19 cellular contexts compared by ENCODE assay signal in genomic region chr14:54316652-54317051, GRCh38.
DNase-seq lines count a peak whose midpoint lies in the region; ATAC-seq, FAIRE-seq and TF ChIP-seq lines count a peak whose summit lies in the region.
"Had no signal": no experiment of that assay in that cellular context is flagged by ENCODE, and none has a peak within 500 bp of the region (broad histone marks: within the 10 kb centered on the region; RNA-seq: fewer than 3 reads in every experiment).

No MANE protein-coding gene starts in this region.

- H3K56ac ChIP-seq in H1 (replicated peaks; ENCODE audit: insufficient read length, low read depth, low read length): no peak overlapping the region

- TF ChIP-seq RAD21 in H1 (IDR thresholded peaks at IDR 0.05 in 1 of 2, conservative IDR thresholded peaks at IDR 0.05 in 1 of 2; ENCODE audit: low read depth in 2 of 2, low read length in 2 of 2): no peak

- no peak overlapping the region for H2AK5ac ChIP-seq in H1 (ENCODE audit: low read depth, low read length)

- H2BK5ac ChIP-seq in H1 (ENCODE audit: low read depth, low read length): no peak overlapping the region

- TF ChIP-seq POLR2A in H1 (IDR thresholded peaks at IDR 0.05; ENCODE audit: control extremely low read depth in 1 of 2, low read depth in 2 of 2, low read length in 2 of 2): no peak

- H2BK15ac ChIP-seq in H1 (ENCODE audit: low read length): no peak overlapping the region

- no peak; the same call in 2 of the 3 replicates for ATAC-seq in GM23338
- ATAC-seq: GM12878 had no signal

- H3K9ac ChIP-seq in H1 (replicated peaks in 1 of 4; ENCODE audit: extremely low read depth in 1 of 4, low read depth in 3 of 4, low read length in 3 of 4): no peak overlapping the region

- H3K9me2 ChIP-seq in GM23338 (ENCODE audit: insufficient read depth): no peaks in the 10 kb centered on the region

- no peak overlapping the region for H3K18ac ChIP-seq in H1 (ENCODE audit: extremely low read depth, low read length)

- H3K36me3 Mint-ChIP-seq in GM23338 (ENCODE audit: low read depth) (no peaks in the 10 kb centered on the region), nephron progenitor cell (ENCODE audit: low read depth) (no peaks in the 10 kb centered on the region)
- H3K36me3 Mint-ChIP-seq: CD14-positive monocyte; CD8-positive, alpha-beta memory T cell had no signal

- no peaks in the 10 kb centered on the region for H3K79me1 ChIP-seq in H1 (ENCODE audit: low read depth, low read length)

- H3K27ac ChIP-seq in GM23338 (ENCODE audit: low read depth) (no peak overlapping the region), H1 (ENCODE audit: low read depth, low read length) (no peak overlapping the region)

- H2BK120ac ChIP-seq in H1 (replicated peaks; ENCODE audit: low read depth, low read length): no peak overlapping the region

- H3K4me3 Mint-ChIP-seq in GM23338 (no peak overlapping the region), nephron progenitor cell (no peak overlapping the region)
- H3K4me3 Mint-ChIP-seq: CD14-positive monocyte; CD4-positive, alpha-beta T cell; CD8-positive, alpha-beta memory T cell had no signal

- POLR2A ChIA-PET in H1 (lab: Charles Lee; ENCODE audit: partially characterized antibody): no interaction called here

- H3K27me3 Mint-ChIP-seq in GM23338 (ENCODE audit: insufficient read depth, low read depth, poor library complexity): peaks cover 2% of the 10 kb centered on the region
- peaks cover 9% of the 10 kb centered on the region for H3K27me3 Mint-ChIP-seq in nephron progenitor cell (ENCODE audit: low read depth, poor library complexity)

- no peak overlapping the region for H3K4ac ChIP-seq in H1 (replicated peaks; ENCODE audit: insufficient read length, low read depth, low read length)

- no peaks in the 10 kb centered on the region for H3F3A ChIP-seq in GM23338 (replicated peaks; ENCODE audit: low read depth)

- DNase-seq in GM23338 (ENCODE audit: low spot score): no peak
- no peak for DNase-seq in H1 (ENCODE audit: low read depth in 1 of 2, low spot score in 2 of 2)
- no peak for DNase-seq in nephron progenitor cell
- no peak for DNase-seq in midbrain (lab: John Stamatoyannopoulos, UW)
- no peak for DNase-seq in MG63
- no peak for DNase-seq in SW480 (ENCODE audit: low spot score)
- DNase-seq: CD4-positive, alpha-beta T cell; CD8-positive, alpha-beta memory T cell; DMS 273 treated with DMSO at 0.1 percent for 48 hours; DMS79; EL; GDM1; GOT3; H7; HCEC 1CT had no signal

- H4K8ac ChIP-seq in H1 (ENCODE audit: extremely low read depth, insufficient read depth, low read length): 0 out of 2 replicates have a peak overlapping the region, but pooled peaks have one; percentile 29

- no peak for FAIRE-seq in H1 (lab: Jason Lieb, UNC)
- FAIRE-seq: D721Med, GM12878, GM18507 had no signal

- H3K4me1 ChIP-seq in GM23338 (ENCODE audit: insufficient read depth): no peaks in the 10 kb centered on the region; the same call in 1 of the 2 replicates
- no peaks in the 10 kb centered on the region for H3K4me1 ChIP-seq in H1 (replicated peaks in 1 of 4; ENCODE audit: control insufficient read depth in 3 of 4, insufficient read depth in 4 of 4, low read length in 3 of 4)

- no peak for TF ChIP-seq EP300 in H1 (IDR thresholded peaks at IDR 0.05; ENCODE audit: borderline replicate concordance in 1 of 2, low read depth in 2 of 2, low read length in 2 of 2)

- no peaks in the 10 kb centered on the region for H3K9me3 ChIP-seq in H1 (ENCODE audit: insufficient read depth in 2 of 2, low read depth in 1 of 2, low read length in 1 of 2)
- H3K9me3 ChIP-seq in MG63: no peaks in the 10 kb centered on the region

- H3K27ac Mint-ChIP-seq in GM23338: no peak overlapping the region
- H3K27ac Mint-ChIP-seq in nephron progenitor cell: peak overlapping the region; percentile 82
- H3K27ac Mint-ChIP-seq: CD4-positive, alpha-beta T cell had no signal

- H2BK12ac ChIP-seq in H1 (ENCODE audit: low read depth, low read length): no peak overlapping the region

- H3K9me3 Mint-ChIP-seq in GM23338: no peaks in the 10 kb centered on the region
- no peaks in the 10 kb centered on the region for H3K9me3 Mint-ChIP-seq in nephron progenitor cell
- H3K9me3 Mint-ChIP-seq: CD14-positive monocyte; CD4-positive, alpha-beta T cell; CD8-positive, alpha-beta memory T cell had no signal

- no peaks in the 10 kb centered on the region for H3K36me3 ChIP-seq in GM23338 (ENCODE audit: insufficient read depth)
- no peaks in the 10 kb centered on the region for H3K36me3 ChIP-seq in H1 (ENCODE audit: control insufficient read depth in 2 of 4, insufficient read depth in 4 of 4, low read length in 3 of 4)
- H3K36me3 ChIP-seq in MG63: no peaks in the 10 kb centered on the region

- no peak for TF ChIP-seq CTCF in GM23338 (conservative IDR thresholded peaks at IDR 0.05; ENCODE audit: low read depth in 2 of 2)
- TF ChIP-seq CTCF in H1 (IDR thresholded peaks at IDR 0.05; ENCODE audit: control extremely low read depth in 1 of 3, insufficient read depth in 1 of 3, low read depth in 1 of 3, low read length in 3 of 3): no peak
- no peak for TF ChIP-seq CTCF in nephron progenitor cell (IDR thresholded peaks at IDR 0.05)

- H4K5ac ChIP-seq in H1 (ENCODE audit: insufficient read length, low read depth, low read length): no peak overlapping the region

- no peaks in the 10 kb centered on the region for H3K23me2 ChIP-seq in H1 (ENCODE audit: low read depth, low read length)

- no peaks in the 10 kb centered on the region for H3K4me1 Mint-ChIP-seq in GM23338
- peaks cover 76% of the 10 kb centered on the region for H3K4me1 Mint-ChIP-seq in nephron progenitor cell
- H3K4me1 Mint-ChIP-seq: CD14-positive monocyte; CD8-positive, alpha-beta memory T cell had no signal

- H2BK20ac ChIP-seq in H1 (ENCODE audit: low read length): no peak overlapping the region

- H3K4me3 ChIP-seq in GM23338 (no peak overlapping the region), H1 (ENCODE audit: extremely low read depth in 1 of 4, insufficient read depth in 2 of 4, low read depth in 3 of 4, low read length in 4 of 4) (no peak overlapping the region), MG63 (no peak overlapping the region)
- H3K4me3 ChIP-seq: GM12878 had no signal

- 96% methylated on average over 10 of the region's 10 CpGs; no CpG with 5 or more reads in 1 of the 2 experiments for WGBS in H1 (ENCODE audit: extremely low coverage in 1 of 2, insufficient coverage in 1 of 2, insufficient read length in 1 of 2, insufficient replicate concordance in 2 of 2, low coverage in 1 of 2, low lambda C conversion rate in 2 of 2, missing lambda C conversion rate in 1 of 2), 2 experiments

- no peak overlapping the region for H3K23ac ChIP-seq in H1 (ENCODE audit: insufficient read length)

- no peak overlapping the region for H3K4me2 ChIP-seq in GM23338
- H3K4me2 ChIP-seq in H1 (ENCODE audit: insufficient read depth in 1 of 2, low read depth in 2 of 2, low read length in 2 of 2): no peak overlapping the region

- H2AFZ ChIP-seq in GM23338 (0 out of 2 replicates have a peak overlapping the region, but pooled peaks have one; percentile 59), H1 (ENCODE audit: low read length) (no peak overlapping the region)

- H3K27me3 ChIP-seq in GM23338 (ENCODE audit: insufficient read depth) (no peaks in the 10 kb centered on the region), H1 (replicated peaks in 1 of 4; ENCODE audit: control insufficient read depth in 3 of 4, extremely low read depth in 1 of 4, insufficient read depth in 3 of 4, low read length in 3 of 4) (no peaks in the 10 kb centered on the region; a peak in 1 of 7 replicates), MG63 (no peaks in the 10 kb centered on the region)

- H4K20me1 ChIP-seq in GM23338 (replicated peaks; ENCODE audit: insufficient read depth) (no peaks in the 10 kb centered on the region), H1 (replicated peaks in 1 of 2; ENCODE audit: control insufficient read depth in 1 of 2, insufficient read depth in 2 of 2, low read length in 2 of 2) (no peaks in the 10 kb centered on the region)

- H4K91ac ChIP-seq in H1 (replicated peaks; ENCODE audit: insufficient read length, low read length): no peak overlapping the region

- no peaks in the 10 kb centered on the region for H3K79me2 ChIP-seq in GM23338 (replicated peaks; ENCODE audit: insufficient read depth)
- H3K79me2 ChIP-seq in H1 (ENCODE audit: control insufficient read depth in 1 of 2, insufficient read depth in 2 of 2, low read length in 2 of 2): no peaks in the 10 kb centered on the region

- CTCF ChIA-PET in H1 (lab: Charles Lee; ENCODE audit: partially characterized antibody): interaction anchor here (1.0 to 1.7 kb wide), 2 partner anchors 12 to 31 kb away, joined by 3 read pairs; no protein-coding TSS in a partner anchor

- no peak overlapping the region for H3K14ac ChIP-seq in H1 (ENCODE audit: insufficient read length)

TF ChIP-seq in GM23338, 12 proteins besides CTCF, POLR2A, EP300 and RAD21 (continues in another document):
- TF ChIP-seq NANOG (IDR thresholded peaks at IDR 0.05; ENCODE audit: borderline replicate concordance): no peak
- no peak for TF ChIP-seq POLR2AphosphoS5 (IDR thresholded peaks at IDR 0.05; ENCODE audit: low read depth)

TF ChIP-seq in H1, 55 proteins besides CTCF, POLR2A, EP300 and RAD21:
- TF ChIP-seq MAX (IDR thresholded peaks at IDR 0.05) (no peak), EGR1 (IDR thresholded peaks at IDR 0.05; ENCODE audit: borderline replicate concordance, low read depth, low read length) (no peak), NANOG (IDR thresholded peaks at IDR 0.05; ENCODE audit: insufficient read depth, low read depth, low read length, poor library complexity, severe bottlenecking) (no peak)
